In genomic region chr3:94936023-94936580, GRCh38 we compare ENCODE assay signal across 20 cellular contexts.
"Had no signal": no experiment of that assay in that cellular context is flagged by ENCODE, and none has a peak within 500 bp of the region (broad histone marks: within the 10 kb centered on the region; RNA-seq: fewer than 3 reads in every experiment).

No MANE protein-coding gene starts in this region.

- H3K4me3 ChIP-seq: gastrocnemius medialis, heart right ventricle, right atrium auricular region, skin epidermis, suprapubic skin had no signal

- H3K9me3 ChIP-seq: gastrocnemius medialis, neutrophil, right atrium auricular region, suprapubic skin had no signal

- H3K36me3 ChIP-seq: brain microvascular endothelial cell, gastrocnemius medialis, heart right ventricle, neutrophil, right atrium auricular region, suprapubic skin had no signal

- DNase-seq: activated CD4-positive, alpha-beta T cell treated with anti-CD3 and anti-CD28 coated beads, Interleukin-2, amount 10 ng/mL, durations not matched to agents 24 days and 14 days; activated CD4-positive, CD25-positive, alpha-beta regulatory T cell; activated CD8-positive, alpha-beta memory T cell treated with anti-CD3 and anti-CD28 coated beads, Interleukin-2, amount 50 U/mL, for 48 hours; activated gamma-delta T cell treated with Interleukin-2 at 50 U/mL for 16 hours; amygdala; brain microvascular endothelial cell; cerebellar nuclear complex; effector memory CD8-positive, alpha-beta T cell; gastrocnemius medialis; heart right ventricle; naive thymus-derived CD8-positive, alpha-beta T cell; stimulated activated CD4-positive, alpha-beta T cell treated with anti-CD3 and anti-CD28 coated beads, Interleukin-4, amount 100 ng/mL, for 4 hours; stimulated activated CD8-positive, alpha-beta memory T cell treated with anti-CD3 and anti-CD28 coated beads, Interleukin-4, amount 100 ng/mL, for 48 hours; stimulated activated naive CD8-positive, alpha-beta T cell treated with anti-CD3 and anti-CD28 coated beads, Interleukin-15, Interleukin-2, amounts not matched to agents 100 U/mL and 50 U/mL, for 24 hours; T-helper 2 cell had no signal

- ATAC-seq: effector memory CD8-positive, alpha-beta T cell; gastrocnemius medialis; heart right ventricle; naive thymus-derived CD8-positive, alpha-beta T cell; stimulated activated naive CD8-positive, alpha-beta T cell treated with anti-CD3 and anti-CD28 coated beads, Interleukin-15, Interleukin-2, amounts not matched to agents 100 U/mL and 50 U/mL, for 24 hours had no signal

- H3K4me1 ChIP-seq: gastrocnemius medialis, heart right ventricle, parathyroid adenoma, right atrium auricular region, suprapubic skin had no signal
